9 cellular contexts compared by ENCODE assay signal in genomic region chr4:157075811-157076577, GRCh38. TPM values are rescaled to one million over a fixed set of nuclear protein-coding genes. Genes with fewer than 3 reads are reported as not detected.
A peak's percentile ranks its signal among the peaks of the same experiment; 100 is the strongest.
DNase-seq lines count a peak whose midpoint lies in the region; ATAC-seq and TF ChIP-seq lines count a peak whose summit lies in the region.
"Had no signal": no experiment of that assay in that cellular context is flagged by ENCODE, and none has a peak within 500 bp of the region (broad histone marks: within the 10 kb centered on the region; RNA-seq: fewer than 3 reads in every experiment).

GLRB (plus strand) TSS chr4:157076150; CDS start chr4:157078025, 1,875 bp downstream.

- TF ChIP-seq CTCF in left lung (IDR thresholded peaks at IDR 0.05) (no peak), thoracic aorta (IDR thresholded peaks at IDR 0.05) (no peak)

- peaks cover 0 to 40% of the 10 kb centered on the region in 2 donors for H3K27me3 ChIP-seq in left lung
- no peaks in the 10 kb centered on the region for H3K27me3 ChIP-seq in thoracic aorta (replicated peaks; ENCODE audit: insufficient read depth)

- H3K9me3 ChIP-seq in left lung = no peaks in the 10 kb centered on the region
- H3K9me3 ChIP-seq in thoracic aorta = no peaks in the 10 kb centered on the region

- H3K27ac ChIP-seq in left lung (no peak within 1 kb of the TSS), thoracic aorta (peak within 1 kb of the TSS in 1 of 2 donors; percentile 39)

- peaks cover 0 to 5% of the 10 kb centered on the region in 2 donors for H3K4me1 ChIP-seq in left lung
- no peaks in the 10 kb centered on the region for H3K4me1 ChIP-seq in thoracic aorta (ENCODE audit: control insufficient read depth in 1 of 2, low read depth in 2 of 2)

- DNase-seq in CD1c-positive myeloid dendritic cell (ENCODE audit: extremely low spot score) (peak; percentile 1), NCI-H1092 (lab: John Stamatoyannopoulos, UW) (peak; percentile 42), left lung (peak in 1 of 2 donors; percentile 85), thoracic aorta (ENCODE audit: low spot score) (no peak), NCI-H2029 (lab: John Stamatoyannopoulos, UW) (no peak)
- DNase-seq in activated CD4-positive, alpha-beta T cell treated with anti-CD3 and anti-CD28 coated beads, Interleukin-2, amount 50 U/mL, for 4 hours = no peak

- intact Hi-C loops in dendritic cell treated with granulocyte-macrophage colony-stimulating factor and Interleukin-4, amounts not matched to agents 40 ng/mL and 50 ng/mL, for 4 days (cut with micrococcal nuclease) = no loop called here
- intact Hi-C loops in left lung (cut with DNase I) = no loop called here

- H3K36me3 ChIP-seq in left lung (no peaks in the 10 kb centered on the region), thoracic aorta (no peaks in the 10 kb centered on the region)

- H3K27me3 Mint-ChIP-seq in dendritic cell treated with granulocyte-macrophage colony-stimulating factor and Interleukin-4, amounts not matched to agents 40 ng/mL and 50 ng/mL, for 4 days = peaks cover 38% of the 10 kb centered on the region

- peak within 1 kb of the TSS; percentile 73 for H3K4me3 Mint-ChIP-seq in dendritic cell treated with granulocyte-macrophage colony-stimulating factor and Interleukin-4, amounts not matched to agents 40 ng/mL and 50 ng/mL, for 4 days
- H3K4me3 Mint-ChIP-seq: activated naive CD8-positive, alpha-beta T cell had no signal

- ATAC-seq in left lung (peak; percentile 95), thoracic aorta (ENCODE audit: insufficient number of reproducible peaks, low FRiP score, low read depth) (peak; percentile 49), GM19455 (IDR thresholded peaks at IDR 0.05; ENCODE audit: unreplicated experiment) (no peak)

- no peak within 1 kb of the TSS for H3K27ac Mint-ChIP-seq in dendritic cell treated with granulocyte-macrophage colony-stimulating factor and Interleukin-4, amounts not matched to agents 40 ng/mL and 50 ng/mL, for 4 days
- H3K27ac Mint-ChIP-seq: activated naive CD8-positive, alpha-beta T cell had no signal

- peak within 1 kb of the TSS; percentile 44 to 45 for H3K4me3 ChIP-seq in left lung
- H3K4me3 ChIP-seq in thoracic aorta = peak within 1 kb of the TSS; percentile 92

- H3K9me3 Mint-ChIP-seq in dendritic cell treated with granulocyte-macrophage colony-stimulating factor and Interleukin-4, amounts not matched to agents 40 ng/mL and 50 ng/mL, for 4 days = no peaks in the 10 kb centered on the region

- H3K36me3 Mint-ChIP-seq in dendritic cell treated with granulocyte-macrophage colony-stimulating factor and Interleukin-4, amounts not matched to agents 40 ng/mL and 50 ng/mL, for 4 days (ENCODE audit: low read depth) = no peaks in the 10 kb centered on the region
- H3K36me3 Mint-ChIP-seq: activated naive CD8-positive, alpha-beta T cell had no signal

- H3K4me1 Mint-ChIP-seq in dendritic cell treated with granulocyte-macrophage colony-stimulating factor and Interleukin-4, amounts not matched to agents 40 ng/mL and 50 ng/mL, for 4 days (ENCODE audit: low read depth) = peaks cover 10% of the 10 kb centered on the region

RNA-seq across cellular contexts. Expression of gene GLRB, which starts in this region (rescaled TPM):
- total RNA-seq in left lung = 1 to 10 TPM; 4.0 to 7.2 TPM
- 1 to 10 TPM; 7.9 to 9.7 TPM for total RNA-seq in thoracic aorta

Comparison
In these comparisons a context has a peak if more than half of its experiments do, and no peak if none do; other contexts are left out.
1. DNase-seq: peak in CD1c-positive myeloid dendritic cell (single experiment) and NCI-H1092 (single experiment); none in thoracic aorta (single experiment), NCI-H2029 (single experiment) and activated CD4-positive, alpha-beta T cell treated with anti-CD3 and anti-CD28 coated beads, Interleukin-2, amount 50 U/mL, for 4 hours (0 of 2).